Comparison of ENCODE assay signal across 23 cellular contexts in genomic region chr6:126447367-126447766, GRCh38.
DNase-seq lines count a peak whose midpoint lies in the region; ATAC-seq and TF ChIP-seq lines count a peak whose summit lies in the region.
"Had no signal": no experiment of that assay in that cellular context is flagged by ENCODE, and none has a peak within 500 bp of the region (broad histone marks: within the 10 kb centered on the region; RNA-seq: fewer than 3 reads in every experiment).

No MANE protein-coding gene starts in this region.

- H3K27me3 ChIP-seq in neural progenitor cell = no peaks in the 10 kb centered on the region
- H3K27me3 ChIP-seq: BE2C; BLaER1 treated with 17β-estradiol and CSF1 and Interleukin-3, amounts not matched to agents 10 nM and 100 nM had no signal

- H3K27ac Mint-ChIP-seq in neural progenitor cell = peak overlapping the region; percentile 16
- no peak overlapping the region for H3K27ac Mint-ChIP-seq in activated T-helper 1 cell treated with anti-CD3 and anti-CD28 coated beads, Interleukin-12 subunit alpha, Interleukin-12 subunit beta, Interleukin-2, Interleukin-4 antibody, amounts not matched to agents 30 ng/mL and 10 ng/mL and 1 ng/mL, durations not matched to agents 14 hours and 24 hours and 36 hours
- H3K27ac Mint-ChIP-seq: CD4-positive, alpha-beta T cell; CD8-positive, alpha-beta memory T cell had no signal

- no peaks in the 10 kb centered on the region for H3F3A ChIP-seq in neural progenitor cell (ENCODE audit: low read depth)

- ATAC-seq in GM18867 (IDR thresholded peaks at IDR 0.05; ENCODE audit: unreplicated experiment) (peak; percentile 77), GM19468 (IDR thresholded peaks at IDR 0.05; ENCODE audit: extremely low read depth, unreplicated experiment) (peak; percentile 73), HG03280 (IDR thresholded peaks at IDR 0.05; ENCODE audit: unreplicated experiment) (peak; percentile 62), HG02588 (IDR thresholded peaks at IDR 0.05; ENCODE audit: unreplicated experiment) (no peak)
- ATAC-seq: A549 had no signal

- H3K4me2 ChIP-seq in neural progenitor cell = no peak overlapping the region
- H3K4me2 ChIP-seq: A549; BLaER1 treated with 17β-estradiol and CSF1 and Interleukin-3, amounts not matched to agents 10 nM and 100 nM had no signal

- no peaks in the 10 kb centered on the region for H3K9me3 ChIP-seq in neural progenitor cell (ENCODE audit: low read depth)
- H3K9me3 ChIP-seq: A549; BE2C; BLaER1 treated with 17β-estradiol and CSF1 and Interleukin-3, amounts not matched to agents 10 nM and 100 nM had no signal

- H3K79me2 ChIP-seq in neural progenitor cell (ENCODE audit: low read depth) = no peaks in the 10 kb centered on the region

- no peaks in the 10 kb centered on the region for H3K27me3 Mint-ChIP-seq in neural progenitor cell (ENCODE audit: insufficient read depth, low read depth)
- H3K27me3 Mint-ChIP-seq in activated T-helper 1 cell treated with anti-CD3 and anti-CD28 coated beads, Interleukin-12 subunit alpha, Interleukin-12 subunit beta, Interleukin-2, Interleukin-4 antibody, amounts not matched to agents 30 ng/mL and 10 ng/mL and 1 ng/mL, durations not matched to agents 14 hours and 24 hours and 36 hours (ENCODE audit: insufficient read depth) = peaks cover 3% of the 10 kb centered on the region
- H3K27me3 Mint-ChIP-seq: CD4-positive, alpha-beta T cell; CD8-positive, alpha-beta memory T cell had no signal

- H4K20me1 ChIP-seq in neural progenitor cell (ENCODE audit: low read depth) = no peaks in the 10 kb centered on the region
- H4K20me1 ChIP-seq: BLaER1 treated with 17β-estradiol and CSF1 and Interleukin-3, amounts not matched to agents 10 nM and 100 nM had no signal

- no peak overlapping the region for H3K4me3 Mint-ChIP-seq in neural progenitor cell
- H3K4me3 Mint-ChIP-seq in activated T-helper 1 cell treated with anti-CD3 and anti-CD28 coated beads, Interleukin-12 subunit alpha, Interleukin-12 subunit beta, Interleukin-2, Interleukin-4 antibody, amounts not matched to agents 30 ng/mL and 10 ng/mL and 1 ng/mL, durations not matched to agents 14 hours and 24 hours and 36 hours = no peak overlapping the region
- H3K4me3 Mint-ChIP-seq: CD14-positive monocyte; CD4-positive, alpha-beta T cell; CD8-positive, alpha-beta memory T cell had no signal

- no peak for DNase-seq in neural progenitor cell (ENCODE audit: low spot score)
- no peak for DNase-seq in stimulated activated CD4-positive, alpha-beta T cell treated with anti-CD3 and anti-CD28 coated beads, Interleukin-4, amount 100 ng/mL, for 24 hours
- DNase-seq in activated T-helper 1 cell treated with anti-CD3 and anti-CD28 coated beads, Interleukin-12 subunit alpha, Interleukin-12 subunit beta, Interleukin-2, Interleukin-4 antibody, amounts not matched to agents 30 ng/mL and 10 ng/mL and 1 ng/mL, durations not matched to agents 14 hours and 24 hours and 36 hours (ENCODE audit: low spot score) = no peak
- DNase-seq in retina = no peak
- DNase-seq: 8988T; ACHN; AML-193; BE2C; CD4-positive, alpha-beta T cell; CD8-positive, alpha-beta memory T cell; DMS53; DMS79 treated with DMSO at 0.1 percent for 48 hours; GF-D8; GM23248; H7; HCEC 1CT had no signal

- H3K4me3 ChIP-seq in neural progenitor cell = no peak overlapping the region
- H3K4me3 ChIP-seq: A549; BLaER1 treated with 17β-estradiol and CSF1 and Interleukin-3, amounts not matched to agents 10 nM and 100 nM; GM23248 had no signal

- TF ChIP-seq CTCF in neural progenitor cell (IDR thresholded peaks at IDR 0.05) = no peak

- peaks cover 28% of the 10 kb centered on the region for H3K4me1 ChIP-seq in neural progenitor cell
- H3K4me1 ChIP-seq: BLaER1 treated with 17β-estradiol and CSF1 and Interleukin-3, amounts not matched to agents 10 nM and 100 nM had no signal

- H3K27ac ChIP-seq in neural progenitor cell = no peak overlapping the region
- H3K27ac ChIP-seq: A549; BLaER1 treated with 17β-estradiol and CSF1 and Interleukin-3, amounts not matched to agents 10 nM and 100 nM; GM23248 had no signal

- peaks cover 25% of the 10 kb centered on the region for H3K4me1 Mint-ChIP-seq in neural progenitor cell
- no peaks in the 10 kb centered on the region for H3K4me1 Mint-ChIP-seq in activated T-helper 1 cell treated with anti-CD3 and anti-CD28 coated beads, Interleukin-12 subunit alpha, Interleukin-12 subunit beta, Interleukin-2, Interleukin-4 antibody, amounts not matched to agents 30 ng/mL and 10 ng/mL and 1 ng/mL, durations not matched to agents 14 hours and 24 hours and 36 hours (ENCODE audit: low read depth)
- H3K4me1 Mint-ChIP-seq: CD14-positive monocyte; CD8-positive, alpha-beta memory T cell had no signal

- H3K9me3 Mint-ChIP-seq in neural progenitor cell = peaks cover 3% of the 10 kb centered on the region
- no peaks in the 10 kb centered on the region for H3K9me3 Mint-ChIP-seq in activated T-helper 1 cell treated with anti-CD3 and anti-CD28 coated beads, Interleukin-12 subunit alpha, Interleukin-12 subunit beta, Interleukin-2, Interleukin-4 antibody, amounts not matched to agents 30 ng/mL and 10 ng/mL and 1 ng/mL, durations not matched to agents 14 hours and 24 hours and 36 hours
- H3K9me3 Mint-ChIP-seq: CD4-positive, alpha-beta T cell had no signal

- peaks cover 7% of the 10 kb centered on the region for H3K36me3 Mint-ChIP-seq in neural progenitor cell
- H3K36me3 Mint-ChIP-seq in activated T-helper 1 cell treated with anti-CD3 and anti-CD28 coated beads, Interleukin-12 subunit alpha, Interleukin-12 subunit beta, Interleukin-2, Interleukin-4 antibody, amounts not matched to agents 30 ng/mL and 10 ng/mL and 1 ng/mL, durations not matched to agents 14 hours and 24 hours and 36 hours (ENCODE audit: low read depth) = no peaks in the 10 kb centered on the region
- H3K36me3 Mint-ChIP-seq: CD14-positive monocyte; CD8-positive, alpha-beta memory T cell had no signal

- intact Hi-C loops in activated T-helper 1 cell treated with anti-CD3 and anti-CD28 coated beads, Interleukin-12 subunit alpha, Interleukin-12 subunit beta, Interleukin-2, Interleukin-4 antibody, amounts not matched to agents 30 ng/mL and 10 ng/mL and 1 ng/mL, durations not matched to agents 14 hours and 24 hours and 36 hours (cut with micrococcal nuclease) = no loop called here

- no peaks in the 10 kb centered on the region for H3K36me3 ChIP-seq in neural progenitor cell
- H3K36me3 ChIP-seq: BE2C; BLaER1 treated with 17β-estradiol and CSF1 and Interleukin-3, amounts not matched to agents 10 nM and 100 nM had no signal

- H3K9ac ChIP-seq in neural progenitor cell = no peak overlapping the region
- H3K9ac ChIP-seq: BLaER1 treated with 17β-estradiol and CSF1 and Interleukin-3, amounts not matched to agents 10 nM and 100 nM; GM23248 had no signal

- H2AFZ ChIP-seq in neural progenitor cell (replicated peaks) = no peak overlapping the region
- H2AFZ ChIP-seq: GM23248 had no signal
